In the genomic region with DNA sequence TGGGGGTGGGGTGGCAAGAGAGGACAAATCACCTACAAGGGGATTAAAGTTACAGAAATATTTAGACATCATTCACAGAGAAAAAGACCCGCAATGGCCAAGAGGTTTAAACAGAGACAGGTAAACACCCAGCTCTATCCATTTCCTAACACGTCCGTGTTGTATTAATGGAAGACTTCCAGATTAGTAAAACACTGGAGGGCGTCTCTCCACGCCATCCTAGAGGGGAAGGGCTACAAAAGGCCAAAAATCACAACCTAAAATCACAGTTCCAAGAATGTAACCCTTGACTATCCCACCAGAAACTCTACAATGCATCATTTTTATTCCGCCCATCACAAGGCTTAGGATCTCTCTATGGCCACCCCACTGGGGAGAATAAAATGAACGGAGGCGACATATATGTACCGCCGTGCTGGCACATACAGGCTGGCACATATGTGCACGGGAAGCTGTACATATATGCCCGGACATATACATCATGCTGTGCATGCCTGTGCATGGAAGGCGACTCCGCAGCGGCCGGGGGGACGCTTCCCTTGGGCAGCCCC, we compare ENCODE assay signal across 1 cellular context.
TF ChIP-seq lines count a peak whose summit lies in the region.

No MANE protein-coding gene starts in this region.

TF ChIP-seq in HEK293, 187 proteins besides CTCF, POLR2A, EP300 and RAD21 (continued from another document):
- TF ChIP-seq, protein P1, sequence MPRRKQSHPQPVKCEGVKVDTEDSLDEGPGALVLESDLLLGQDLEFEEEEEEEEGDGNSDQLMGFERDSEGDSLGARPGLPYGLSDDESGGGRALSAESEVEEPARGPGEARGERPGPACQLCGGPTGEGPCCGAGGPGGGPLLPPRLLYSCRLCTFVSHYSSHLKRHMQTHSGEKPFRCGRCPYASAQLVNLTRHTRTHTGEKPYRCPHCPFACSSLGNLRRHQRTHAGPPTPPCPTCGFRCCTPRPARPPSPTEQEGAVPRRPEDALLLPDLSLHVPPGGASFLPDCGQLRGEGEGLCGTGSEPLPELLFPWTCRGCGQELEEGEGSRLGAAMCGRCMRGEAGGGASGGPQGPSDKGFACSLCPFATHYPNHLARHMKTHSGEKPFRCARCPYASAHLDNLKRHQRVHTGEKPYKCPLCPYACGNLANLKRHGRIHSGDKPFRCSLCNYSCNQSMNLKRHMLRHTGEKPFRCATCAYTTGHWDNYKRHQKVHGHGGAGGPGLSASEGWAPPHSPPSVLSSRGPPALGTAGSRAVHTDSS (tag by site-specific recombination; IDR thresholded peaks at IDR 0.05), result no peak
- TF ChIP-seq ZNF701 (tag by site-specific recombination; IDR thresholded peaks at IDR 0.05) (no peak), ZNF239 (tag by site-specific recombination; IDR thresholded peaks at IDR 0.05) (no peak)
